Comparison of ENCODE assay signal across 3 cellular contexts in genomic region chr5:163395794-163396193, GRCh38.
TF ChIP-seq lines count a peak whose summit lies in the region.

No MANE protein-coding gene starts in this region.

TF ChIP-seq in liver, 16 proteins besides CTCF, POLR2A, EP300 and RAD21:
- TF ChIP-seq, protein P1, sequence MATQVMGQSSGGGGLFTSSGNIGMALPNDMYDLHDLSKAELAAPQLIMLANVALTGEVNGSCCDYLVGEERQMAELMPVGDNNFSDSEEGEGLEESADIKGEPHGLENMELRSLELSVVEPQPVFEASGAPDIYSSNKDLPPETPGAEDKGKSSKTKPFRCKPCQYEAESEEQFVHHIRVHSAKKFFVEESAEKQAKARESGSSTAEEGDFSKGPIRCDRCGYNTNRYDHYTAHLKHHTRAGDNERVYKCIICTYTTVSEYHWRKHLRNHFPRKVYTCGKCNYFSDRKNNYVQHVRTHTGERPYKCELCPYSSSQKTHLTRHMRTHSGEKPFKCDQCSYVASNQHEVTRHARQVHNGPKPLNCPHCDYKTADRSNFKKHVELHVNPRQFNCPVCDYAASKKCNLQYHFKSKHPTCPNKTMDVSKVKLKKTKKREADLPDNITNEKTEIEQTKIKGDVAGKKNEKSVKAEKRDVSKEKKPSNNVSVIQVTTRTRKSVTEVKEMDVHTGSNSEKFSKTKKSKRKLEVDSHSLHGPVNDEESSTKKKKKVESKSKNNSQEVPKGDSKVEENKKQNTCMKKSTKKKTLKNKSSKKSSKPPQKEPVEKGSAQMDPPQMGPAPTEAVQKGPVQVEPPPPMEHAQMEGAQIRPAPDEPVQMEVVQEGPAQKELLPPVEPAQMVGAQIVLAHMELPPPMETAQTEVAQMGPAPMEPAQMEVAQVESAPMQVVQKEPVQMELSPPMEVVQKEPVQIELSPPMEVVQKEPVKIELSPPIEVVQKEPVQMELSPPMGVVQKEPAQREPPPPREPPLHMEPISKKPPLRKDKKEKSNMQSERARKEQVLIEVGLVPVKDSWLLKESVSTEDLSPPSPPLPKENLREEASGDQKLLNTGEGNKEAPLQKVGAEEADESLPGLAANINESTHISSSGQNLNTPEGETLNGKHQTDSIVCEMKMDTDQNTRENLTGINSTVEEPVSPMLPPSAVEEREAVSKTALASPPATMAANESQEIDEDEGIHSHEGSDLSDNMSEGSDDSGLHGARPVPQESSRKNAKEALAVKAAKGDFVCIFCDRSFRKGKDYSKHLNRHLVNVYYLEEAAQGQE (IDR thresholded peaks at IDR 0.05), result peak; percentile 51
- no peak for TF ChIP-seq HNF4G (IDR thresholded peaks at IDR 0.05)

TF ChIP-seq in A549, 52 proteins besides CTCF, POLR2A, EP300 and RAD21 (continued from another document):
- TF ChIP-seq, protein P1 (IDR thresholded peaks at IDR 0.05), result peak; percentile 70

TF ChIP-seq in HEK293, 187 proteins besides CTCF, POLR2A, EP300 and RAD21:
- TF ChIP-seq, protein P1 (tag by site-specific recombination; IDR thresholded peaks at IDR 0.05), result peak; percentile 76
- no peak for TF ChIP-seq ZNF19 (tag by site-specific recombination; IDR thresholded peaks at IDR 0.05; ENCODE audit: low read depth)
- no peak for TF ChIP-seq ZNF202 (tag by site-specific recombination; IDR thresholded peaks at IDR 0.05; ENCODE audit: borderline replicate concordance)
- no peak for TF ChIP-seq ZNF626 (tag by site-specific recombination; IDR thresholded peaks at IDR 0.05)
- TF ChIP-seq RBAK (tag by site-specific recombination; IDR thresholded peaks at IDR 0.05), result no peak
